ENCODE assay signal across 13 cellular contexts in the genomic region with DNA sequence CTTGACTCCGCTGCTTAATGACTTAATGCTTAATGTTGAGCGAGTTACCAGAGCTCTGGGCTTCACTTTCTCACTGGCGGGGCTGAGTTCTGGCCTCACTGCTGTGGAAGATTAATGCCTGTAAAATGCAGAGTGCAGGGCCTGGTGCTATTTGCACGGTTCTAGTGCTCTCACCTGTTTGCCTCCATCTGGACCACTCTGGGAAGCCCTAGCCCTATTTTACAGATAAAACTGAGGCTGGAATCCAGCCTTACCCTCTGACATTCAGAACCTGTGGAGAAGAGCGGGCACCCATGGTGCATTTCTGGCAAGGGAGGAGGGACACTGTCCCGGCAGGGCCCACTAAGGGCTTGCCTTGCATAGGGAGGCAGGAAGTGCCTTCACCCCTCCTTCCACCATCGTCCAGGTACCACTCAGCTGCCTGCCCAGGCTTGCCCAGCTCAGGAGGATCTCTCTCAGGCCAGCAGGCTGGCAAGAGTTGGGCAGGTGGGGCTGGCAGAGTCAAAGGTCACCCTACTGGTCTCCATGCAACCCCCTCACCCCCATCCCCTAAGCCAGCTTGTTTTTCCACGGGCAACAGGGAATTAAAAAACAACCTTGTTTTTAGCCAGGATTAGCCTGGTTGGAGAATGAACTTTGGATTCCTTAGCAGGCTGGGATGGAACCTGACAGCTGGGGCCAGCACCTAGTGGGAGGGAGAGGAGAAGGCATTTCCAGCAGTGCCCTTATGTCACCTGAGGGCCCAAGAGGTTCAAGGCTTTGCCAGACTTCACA. TPM values are rescaled to one million over a fixed set of nuclear protein-coding genes. Genes with fewer than 3 reads are reported as not detected.
DNase-seq lines count a peak whose midpoint lies in the region; FAIRE-seq and TF ChIP-seq lines count a peak whose summit lies in the region.
"Had no signal": no experiment of that assay in that cellular context is flagged by ENCODE, and none has a peak within 500 bp of the region (broad histone marks: within the 10 kb centered on the region; RNA-seq: fewer than 3 reads in every experiment).

No MANE protein-coding gene starts in this region.

- H2BK15ac ChIP-seq in neuronal stem cell (ENCODE audit: low read length): no peak overlapping the region

- DNase-seq in DMS53 (lab: John Stamatoyannopoulos, UW) (peak; percentile 73), NCI-H146 treated with DMSO at 0.1 percent for 48 hours (lab: John Stamatoyannopoulos, UW; ENCODE audit: unreplicated experiment) (peak; percentile 49), breast epithelium (ENCODE audit: low spot score in 2 of 2) (peak in 1 of 2 donors; percentile 66), neuronal stem cell (ENCODE audit: low spot score) (no peak), UCSD-AML1 (lab: John Stamatoyannopoulos, UW; ENCODE audit: unreplicated experiment) (no peak), A172 (ENCODE audit: low spot score) (no peak), frontal cortex (ENCODE audit: low spot score in 2 of 2) (no peak), midbrain (lab: John Stamatoyannopoulos, UW) (no peak)
- DNase-seq: activated CD8-positive, alpha-beta memory T cell treated with anti-CD3 and anti-CD28 coated beads, Interleukin-2, amount 50 U/mL, for 4 hours; NCI-H1092 treated with DMSO at 0.1 percent for 48 hours; NCI-H774; stimulated activated CD4-positive, alpha-beta T cell treated with anti-CD3 and anti-CD28 coated beads, Interleukin-4, amount 100 ng/mL, for 1 hour had no signal

- H2BK120ac ChIP-seq in neuronal stem cell (ENCODE audit: low read depth, low read length): no peak overlapping the region

- no peak overlapping the region for H3K18ac ChIP-seq in neuronal stem cell (ENCODE audit: low read length)

- H4K8ac ChIP-seq in neuronal stem cell (ENCODE audit: low read depth, low read length): no peak overlapping the region

- no peak overlapping the region for H2BK12ac ChIP-seq in neuronal stem cell (ENCODE audit: low read length)

- H3K23ac ChIP-seq in neuronal stem cell (ENCODE audit: low read depth, low read length, poor library complexity): no peak overlapping the region

- no peaks in the 10 kb centered on the region for H3K27me3 ChIP-seq in breast epithelium
- H3K27me3 ChIP-seq in neuronal stem cell (ENCODE audit: control insufficient read depth in 3 of 3, insufficient read depth in 3 of 3, low read depth in 1 of 3, low read length in 3 of 3): peaks cover 0 to 2% (median 0%) of the 10 kb centered on the region in 3 experiments

- H3K9me3 ChIP-seq in breast epithelium: no peaks in the 10 kb centered on the region
- H3K9me3 ChIP-seq in neuronal stem cell (replicated peaks in 1 of 2; ENCODE audit: control insufficient read depth in 2 of 2, insufficient read depth in 1 of 2, low read depth in 1 of 2, low read length in 2 of 2): no peaks in the 10 kb centered on the region

- no peak for TF ChIP-seq POLR2A in breast epithelium (IDR thresholded peaks at IDR 0.05)

- H2BK5ac ChIP-seq in neuronal stem cell (ENCODE audit: low read length): peak overlapping the region; percentile 44

- no peak overlapping the region for H3K14ac ChIP-seq in neuronal stem cell (ENCODE audit: low read length)

- no CpG with 5 or more reads among the region's 8 CpGs for WGBS in neuronal stem cell (ENCODE audit: extremely low coverage in 2 of 2, insufficient read length in 2 of 2, insufficient replicate concordance in 1 of 2), 2 donors

- H3K27ac ChIP-seq in breast epithelium (peak overlapping the region; percentile 97 to 98), neuronal stem cell (replicated peaks; ENCODE audit: low read length) (no peak overlapping the region)

- intact Hi-C loops in breast epithelium (cut with DNase I; ENCODE audit: low total_unique reads): loop anchor here (2.0 kb wide), 1 partner anchor 74 kb away; the partner anchor contains the start of gene NUDT16L1

- TF ChIP-seq CTCF in breast epithelium (IDR thresholded peaks at IDR 0.05): no peak

- H3K9ac ChIP-seq in neuronal stem cell (ENCODE audit: low read depth, low read length, poor library complexity): no peak overlapping the region

- FAIRE-seq in frontal cortex (lab: Jason Lieb, UNC): no peak

- peak overlapping the region; percentile 14 for H2AK5ac ChIP-seq in neuronal stem cell (ENCODE audit: low read depth, low read length)

- peaks cover 8 to 9% of the 10 kb centered on the region in 2 donors for H3K4me1 ChIP-seq in breast epithelium
- peaks cover 5 to 9% of the 10 kb centered on the region in 2 donors for H3K4me1 ChIP-seq in neuronal stem cell (ENCODE audit: control insufficient read depth in 2 of 2, insufficient read depth in 1 of 2, low read depth in 1 of 2, low read length in 2 of 2)

- H3K4ac ChIP-seq in neuronal stem cell (ENCODE audit: low read length): no peak overlapping the region

- H4K91ac ChIP-seq in neuronal stem cell (ENCODE audit: low read depth, low read length, poor library complexity): no peak overlapping the region

- H3K4me3 ChIP-seq in breast epithelium (peak overlapping the region in 1 of 3 donors; percentile 91), neuronal stem cell (ENCODE audit: low read length in 2 of 2) (no peak overlapping the region)
- H3K4me3 ChIP-seq: coronary artery had no signal

- no peak overlapping the region for H3K4me2 ChIP-seq in neuronal stem cell (ENCODE audit: insufficient read depth, low read length, poor library complexity, severe bottlenecking)

- H3K79me1 ChIP-seq in neuronal stem cell (ENCODE audit: low read depth, low read length): peaks cover 1% of the 10 kb centered on the region

- no peak overlapping the region for H2AFZ ChIP-seq in neuronal stem cell (ENCODE audit: low read length)

- H3K36me3 ChIP-seq in breast epithelium (no peaks in the 10 kb centered on the region), neuronal stem cell (replicated peaks in 1 of 2; ENCODE audit: control insufficient read depth in 2 of 2, insufficient read depth in 2 of 2, low read length in 2 of 2) (no peaks in the 10 kb centered on the region)

RNA-seq across cellular contexts. Expression of gene UBALD1, which starts 4.1 kb away (rescaled TPM):
- total RNA-seq in breast epithelium (10 to 100 TPM in 1 of 3 donors, 1 to 10 TPM in 2; 5.8 to 11.3 (median 7.2) TPM), frontal cortex (1.6 TPM)
- polyA plus RNA-seq in neuronal stem cell (2013, experiment 1 of 2): 13.4 TPM
- polyA plus RNA-seq in neuronal stem cell (2013, experiment 2 of 2): 13.0 TPM
- 6.0 and 7.9 TPM in 2 replicates for total RNA-seq in A172 (2014; rRNA removed; shearing (Covaris generic))

RNA-seq across cellular contexts. Expression of gene MGRN1, which starts 5.8 kb away (rescaled TPM):
- total RNA-seq in breast epithelium (10 to 100 TPM; 26.7 to 28.5 (median 27.9) TPM), frontal cortex (33.4 TPM)
- 48.7 TPM for polyA plus RNA-seq in neuronal stem cell (2013, experiment 1 of 2)
- polyA plus RNA-seq in neuronal stem cell (2013, experiment 2 of 2): 51.0 TPM
- total RNA-seq in A172 (2014; rRNA removed; shearing (Covaris generic)): 28.0 and 28.2 TPM in 2 replicates

Comparison
In these comparisons a context has a peak if more than half of its experiments do, and no peak if none do; other contexts are left out.
1. DNase-seq: peak in DMS53 (single experiment) and NCI-H146 treated with DMSO at 0.1 percent for 48 hours (single experiment); none in neuronal stem cell (single experiment), UCSD-AML1 (single experiment), A172 (single experiment), frontal cortex (0 of 2) and midbrain (single experiment).